8 cellular contexts compared by ENCODE assay signal in the genomic region with DNA sequence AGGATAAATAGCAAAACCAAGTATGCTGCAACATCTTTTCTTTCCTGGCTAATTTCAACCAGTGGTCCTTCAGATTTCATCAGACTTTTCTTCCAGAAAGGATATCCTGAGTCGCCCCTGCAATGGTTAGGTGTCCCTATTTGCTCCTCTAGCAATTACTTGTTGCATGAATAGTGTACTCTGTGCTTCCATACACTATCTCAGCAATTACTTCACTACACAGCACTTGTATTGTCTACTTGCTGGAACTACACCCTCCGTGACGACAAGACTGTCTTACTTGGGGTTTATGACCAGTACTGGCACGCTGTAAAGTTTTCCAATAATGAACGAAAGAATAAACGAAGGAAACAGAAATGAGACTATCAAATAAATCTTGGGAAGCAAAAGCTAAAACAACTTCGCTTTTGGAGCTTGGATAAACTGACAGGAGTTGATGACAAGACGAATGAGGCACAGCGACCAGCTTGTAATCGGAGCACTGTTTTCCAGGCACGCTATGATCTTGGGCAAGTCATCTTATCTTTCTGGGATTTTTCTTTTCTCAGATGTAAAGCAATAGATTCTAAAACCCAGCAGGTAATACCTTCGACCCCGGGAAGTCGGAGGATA. TPM values are rescaled to one million over a fixed set of nuclear protein-coding genes. Genes with fewer than 3 reads are reported as not detected.
A peak's percentile ranks its signal among the peaks of the same experiment; 100 is the strongest.
DNase-seq lines count a peak whose midpoint lies in the region; ATAC-seq and TF ChIP-seq lines count a peak whose summit lies in the region.
"Not testable (repeated sequence)": the region's sequence is repeated elsewhere in the genome, so short reads cannot be mapped to it uniquely, and the experiment has no call there.

No MANE protein-coding gene starts in this region.

- ATAC-seq in GM18861 (IDR thresholded peaks at IDR 0.05; ENCODE audit: unreplicated experiment) (peak; percentile 32), esophagus mucosa (peak; percentile 47), gastrocnemius medialis (peak; percentile 30 to 51)
- ATAC-seq in RWPE2 (ENCODE audit: low read depth): not testable (repeated sequence)

- TF ChIP-seq POLR2A in lower leg skin (IDR thresholded peaks at IDR 0.05); gastrocnemius medialis (IDR thresholded peaks at IDR 0.05): not testable (repeated sequence)

- H3K27me3 ChIP-seq in RWPE2 (ENCODE audit: insufficient read depth, poor library complexity, severe bottlenecking); gastrocnemius medialis: not testable (repeated sequence)

- H3K27ac ChIP-seq in RWPE2 (ENCODE audit: poor library complexity, severe bottlenecking) (peak overlapping the region; percentile 53), gastrocnemius medialis (peak overlapping the region; percentile 81 to 88 (median 87))

- 1 to 2% methylated on average over 14 of the region's 14 CpGs for WGBS in lower leg skin, 2 donors

- H3K9me3 ChIP-seq in RWPE2 (ENCODE audit: severe bottlenecking); gastrocnemius medialis: not testable (repeated sequence)

- TF ChIP-seq CTCF in AG10803 (conservative IDR thresholded peaks at IDR 0.05; ENCODE audit: low read length); RWPE2 (IDR thresholded peaks at IDR 0.05; ENCODE audit: poor library complexity, severe bottlenecking); lower leg skin (IDR thresholded peaks at IDR 0.05); gastrocnemius medialis (IDR thresholded peaks at IDR 0.05 in 4 of 5, conservative IDR thresholded peaks at IDR 0.05 in 1 of 5): not testable (repeated sequence)

- H3K4me3 ChIP-seq in AG10803 (ENCODE audit: low read length) (peak overlapping the region; percentile 79), RWPE2 (ENCODE audit: severe bottlenecking) (peak overlapping the region; percentile 70), lower leg skin (ENCODE audit: low read depth, poor library complexity, severe bottlenecking) (peak overlapping the region; percentile 59), gastrocnemius medialis (peak overlapping the region; percentile 74 to 98 (median 88))

- not testable (repeated sequence) for H3K4me1 ChIP-seq in RWPE2 (ENCODE audit: insufficient read depth, poor library complexity, severe bottlenecking)
- peaks cover 11 to 25% of the 10 kb centered on the region in 2 donors for H3K4me1 ChIP-seq in gastrocnemius medialis

- in situ Hi-C loops in gastrocnemius medialis (cut with MboI; ENCODE audit: low sequenced_read_pairs in 4 of 4): loop anchor here (10.0 to 25.0 kb wide), 3 partner anchors 244 to 469 kb away; partner anchors contain the start of gene SUGT1 (in 1 of the 4)

- peak; percentile 21 for DNase-seq in AG10803 (ENCODE audit: low read depth)
- DNase-seq in HT-29 (ENCODE audit: low spot score): peak; percentile 51
- DNase-seq in RWPE2 (ENCODE audit: low spot score); lower leg skin (ENCODE audit: low spot score in 2 of 2); gastrocnemius medialis: not testable (repeated sequence)
- DNase-seq in amniotic epithelial cell (ENCODE audit: low read depth): peak; percentile 16

- H3K36me3 ChIP-seq in RWPE2 (ENCODE audit: low read depth): peaks cover 10% of the 10 kb centered on the region
- H3K36me3 ChIP-seq in gastrocnemius medialis: not testable (repeated sequence)

- intact Hi-C loops in lower leg skin (cut with DNase I; ENCODE audit: low total_unique reads): not testable (repeated sequence)
- intact Hi-C loops in gastrocnemius medialis (cut with DNase I; ENCODE audit: low total_unique reads): loop anchor here (1.0 to 10.0 kb wide), 6 partner anchors 181 to 739 kb away; partner anchors contain the start of genes ALG11, DHRS12, INTS6 and SUGT1

RNA-seq across cellular contexts. Expression of gene NEK3, which starts 34.3 kb away (rescaled TPM):
- 12.1 and 16.9 TPM in 2 replicates for total RNA-seq in HT-29 (2014; rRNA removed; shearing (Covaris generic))
- 4.3 TPM for total RNA-seq in esophagus mucosa
- total RNA-seq in lower leg skin: 10 to 100 TPM in 2 of 4 donors, 1 to 10 TPM in 2; 8.5 to 16.6 (median 9.9) TPM
- 1 to 10 TPM; 4.7 to 9.1 (median 6.4) TPM for total RNA-seq in gastrocnemius medialis
